In genomic region chr12:132182206-132182710, GRCh38 we compare ENCODE assay signal across 35 cellular contexts.
"Had no signal": no experiment of that assay in that cellular context is flagged by ENCODE, and none has a peak within 500 bp of the region (broad histone marks: within the 10 kb centered on the region; RNA-seq: fewer than 3 reads in every experiment).

No MANE protein-coding gene starts in this region.

- H3K36me3 Mint-ChIP-seq: activated naive CD4-positive, alpha-beta T cell treated with anti-CD3 and anti-CD28 coated beads, Interleukin-2, amount 50 U/mL, for 24 hours; brain had no signal

- FAIRE-seq: bronchial epithelial cell, TTC549 had no signal

- H3K27me3 ChIP-seq: ascending aorta had no signal

- H3K27me3 Mint-ChIP-seq: activated CD4-positive, alpha-beta memory T cell treated with anti-CD3 and anti-CD28 coated beads for 36 hours; activated naive CD4-positive, alpha-beta T cell treated with anti-CD3 and anti-CD28 coated beads, Interleukin-2, amount 50 U/mL, for 24 hours; activated naive CD8-positive, alpha-beta T cell; activated T-cell treated with anti-CD3 and anti-CD28 coated beads, Interleukin-2, amount 50 U/mL, for 24 hours; central memory CD8-positive, alpha-beta T cell had no signal

- DNase-seq: activated B cell treated with CpG ODN at 0.5 μM for 24 hours; activated CD4-positive, alpha-beta memory T cell treated with anti-CD3 and anti-CD28 coated beads for 36 hours; activated CD4-positive, alpha-beta T cell treated with anti-CD3 and anti-CD28 coated beads for 4 hours; activated CD4-positive, alpha-beta T cell treated with anti-CD3 and anti-CD28 coated beads, Interleukin-2, amount 10 ng/mL, durations not matched to agents 24 days and 14 days; activated CD4-positive, alpha-beta T cell treated with anti-CD3 and anti-CD28 coated beads, Interleukin-2, amount 50 U/mL, for 1 hour; activated CD4-positive, alpha-beta T cell treated with anti-CD3 and anti-CD28 coated beads, Interleukin-2, amount 50 U/mL, for 4 hours; activated CD4-positive, CD25-positive, alpha-beta regulatory T cell treated with anti-CD3 and anti-CD28 coated beads, Interleukin-2, amount 50 U/mL, for 72 hours; activated CD8-positive, alpha-beta memory T cell treated with anti-CD3 and anti-CD28 coated beads, Interleukin-2, amount 50 U/mL, for 48 hours; activated CD8-positive, alpha-beta T cell treated with anti-CD3 and anti-CD28 coated beads, Interleukin-2, amount 10 ng/mL, durations not matched to agents 7 days and 5 days; activated effector memory CD4-positive, alpha-beta T cell treated with Interleukin-2 at 50 U/mL for 16 hours; activated gamma-delta T cell; activated naive CD4-positive, alpha-beta T cell treated with anti-CD3 and anti-CD28 coated beads, Interleukin-2, amount 10 ng/mL, durations not matched to agents 7 days and 5 days; activated naive CD4-positive, alpha-beta T cell treated with Interleukin-2 at 50 U/mL for 16 hours; activated naive CD8-positive, alpha-beta T cell treated with anti-CD3 and anti-CD28 coated beads, Interleukin-2, amount 10 ng/mL, durations not matched to agents 7 days and 5 days; activated naive CD8-positive, alpha-beta T cell treated with anti-CD3 and anti-CD28 coated beads, Interleukin-2, amount 50 U/mL, for 24 hours; activated T-cell treated with anti-CD3 and anti-CD28 coated beads, Interleukin-2, amount 50 U/mL, for 24 hours; activated T-cell treated with anti-CD3 and anti-CD28 coated beads, Interleukin-2, amount 50 U/mL, for 48 hours; amygdala; caudate nucleus; cerebellar nuclear complex; T-helper 1 cell; T-helper 2 cell; T-helper 9 cell had no signal

- H3K4me1 ChIP-seq: ascending aorta had no signal

- H3K4me3 Mint-ChIP-seq: activated B cell treated with CpG ODN at 0.5 μM for 24 hours; activated CD4-positive, alpha-beta memory T cell treated with anti-CD3 and anti-CD28 coated beads for 36 hours; activated CD4-positive, alpha-beta T cell treated with anti-CD3 and anti-CD28 coated beads, Interleukin-2, amount 10 ng/mL, durations not matched to agents 24 days and 14 days; activated CD8-positive, alpha-beta T cell treated with anti-CD3 and anti-CD28 coated beads, Interleukin-2, amount 10 ng/mL, durations not matched to agents 7 days and 5 days; activated naive CD4-positive, alpha-beta T cell treated with anti-CD3 and anti-CD28 coated beads, Interleukin-2, amount 10 ng/mL, durations not matched to agents 7 days and 5 days; activated naive CD4-positive, alpha-beta T cell treated with anti-CD3 and anti-CD28 coated beads, Interleukin-2, amount 50 U/mL, for 24 hours; activated naive CD8-positive, alpha-beta T cell; activated naive CD8-positive, alpha-beta T cell treated with anti-CD3 and anti-CD28 coated beads, Interleukin-2, amount 10 ng/mL, durations not matched to agents 7 days and 5 days; activated naive CD8-positive, alpha-beta T cell treated with anti-CD3 and anti-CD28 coated beads, Interleukin-2, amount 50 U/mL, for 24 hours; activated T-cell treated with anti-CD3 and anti-CD28 coated beads, Interleukin-2, amount 50 U/mL, for 24 hours; brain; central memory CD8-positive, alpha-beta T cell; T-helper 1 cell treated with Interleukin-12 subunit alpha and Interleukin-12 subunit beta and Interleukin-4 antibody, amounts not matched to agents 30 μg/mL and 1 μg/mL, for 36 hours; T-helper 2 cell treated with Interferon-gamma antibody and Interleukin-4, amounts not matched to agents 5 μg/mL and 100 μg/mL, for 36 hours had no signal

- H3K27ac Mint-ChIP-seq: activated B cell treated with CpG ODN at 0.5 μM for 24 hours; activated CD4-positive, alpha-beta memory T cell treated with anti-CD3 and anti-CD28 coated beads for 36 hours; activated CD4-positive, alpha-beta T cell treated with anti-CD3 and anti-CD28 coated beads, Interleukin-2, amount 10 ng/mL, durations not matched to agents 24 days and 14 days; activated CD8-positive, alpha-beta T cell treated with anti-CD3 and anti-CD28 coated beads, Interleukin-2, amount 10 ng/mL, durations not matched to agents 7 days and 5 days; activated naive CD4-positive, alpha-beta T cell treated with anti-CD3 and anti-CD28 coated beads, Interleukin-2, amount 10 ng/mL, durations not matched to agents 7 days and 5 days; activated naive CD8-positive, alpha-beta T cell; activated naive CD8-positive, alpha-beta T cell treated with anti-CD3 and anti-CD28 coated beads, Interleukin-2, amount 10 ng/mL, durations not matched to agents 7 days and 5 days; activated naive CD8-positive, alpha-beta T cell treated with anti-CD3 and anti-CD28 coated beads, Interleukin-2, amount 50 U/mL, for 24 hours; activated T-cell treated with anti-CD3 and anti-CD28 coated beads, Interleukin-2, amount 50 U/mL, for 24 hours; activated T-helper 2 cell treated with anti-CD3 and anti-CD28 coated beads, Interferon-gamma antibody, Interleukin-2, Interleukin-4, amounts not matched to agents 10 μg/mL and 5 μg/mL and 100 μg/mL, durations not matched to agents 14 hours and 24 hours and 36 hours; brain; T-helper 1 cell treated with Interleukin-12 subunit alpha and Interleukin-12 subunit beta and Interleukin-4 antibody, amounts not matched to agents 30 μg/mL and 1 μg/mL, for 36 hours; T-helper 2 cell treated with Interferon-gamma antibody and Interleukin-4, amounts not matched to agents 5 μg/mL and 100 μg/mL, for 36 hours had no signal

- H3K36me3 ChIP-seq: ascending aorta, cardiac muscle cell had no signal

- H3K4me3 ChIP-seq: ascending aorta, cardiac muscle cell had no signal

- H3K27ac ChIP-seq: ascending aorta, cardiac muscle cell, VCaP had no signal

- ATAC-seq: activated CD8-positive, alpha-beta T cell treated with anti-CD3 and anti-CD28 coated beads, Interleukin-2, amount 10 ng/mL, durations not matched to agents 7 days and 5 days; activated naive CD8-positive, alpha-beta T cell treated with anti-CD3 and anti-CD28 coated beads, Interleukin-2, amount 50 U/mL, for 24 hours had no signal

- H3K9me3 Mint-ChIP-seq: activated CD4-positive, alpha-beta T cell treated with anti-CD3 and anti-CD28 coated beads, Interleukin-2, amount 10 ng/mL, durations not matched to agents 24 days and 14 days; activated naive CD4-positive, alpha-beta T cell treated with anti-CD3 and anti-CD28 coated beads, Interleukin-2, amount 50 U/mL, for 24 hours; activated naive CD8-positive, alpha-beta T cell treated with anti-CD3 and anti-CD28 coated beads, Interleukin-2, amount 10 ng/mL, durations not matched to agents 7 days and 5 days; activated naive CD8-positive, alpha-beta T cell treated with anti-CD3 and anti-CD28 coated beads, Interleukin-2, amount 50 U/mL, for 24 hours; activated T-cell treated with anti-CD3 and anti-CD28 coated beads, Interleukin-2, amount 50 U/mL, for 24 hours; activated T-helper 2 cell treated with anti-CD3 and anti-CD28 coated beads, Interferon-gamma antibody, Interleukin-2, Interleukin-4, amounts not matched to agents 10 μg/mL and 5 μg/mL and 100 μg/mL, durations not matched to agents 14 hours and 24 hours and 36 hours; T-helper 2 cell treated with Interferon-gamma antibody and Interleukin-4, amounts not matched to agents 5 μg/mL and 100 μg/mL, for 36 hours had no signal
